Comparison of ENCODE assay signal across 8 cellular contexts in genomic region chr13:97574926-97575325, GRCh38.
DNase-seq lines count a peak whose midpoint lies in the region; ATAC-seq and TF ChIP-seq lines count a peak whose summit lies in the region.

No MANE protein-coding gene starts in this region.

- no peak for TF ChIP-seq POLR2A in tibial nerve (IDR thresholded peaks at IDR 0.05)

- peak; percentile 60 for TF ChIP-seq CTCF in BE2C (IDR thresholded peaks at IDR 0.05; ENCODE audit: low read depth, low read length)
- TF ChIP-seq CTCF in fibroblast of pulmonary artery (IDR thresholded peaks at IDR 0.05; ENCODE audit: low read length, missing control alignments), result peak; percentile 62
- TF ChIP-seq CTCF in tibial nerve (IDR thresholded peaks at IDR 0.05), result peak in 3 of 5 experiments; percentile 20 to 56 (median 37)

- H3K9me3 ChIP-seq in BE2C (no peaks in the 10 kb centered on the region), tibial nerve (no peaks in the 10 kb centered on the region)

- no peak overlapping the region for H3K27ac ChIP-seq in tibial nerve

- WGBS in tibial nerve, 2 donors, result 64 to 72% methylated on average over 5 of the region's 5 CpGs

- H3K4me3 ChIP-seq in BE2C (ENCODE audit: low read depth, low read length) (no peak overlapping the region), fibroblast of pulmonary artery (replicated peaks; ENCODE audit: low read depth, low read length) (no peak overlapping the region), tibial nerve (no peak overlapping the region)

- H3K27me3 ChIP-seq in BE2C (no peaks in the 10 kb centered on the region; the same call in 1 of the 2 replicates), tibial nerve (no peaks in the 10 kb centered on the region)

- DNase-seq in BE2C, result peak; percentile 36
- DNase-seq in NCI-H82 (lab: John Stamatoyannopoulos, UW), result peak; percentile 75
- peak; percentile 64 for DNase-seq in fibroblast of pulmonary artery (ENCODE audit: low read depth)
- DNase-seq in tibial nerve (ENCODE audit: low spot score in 2 of 2), result no peak
- no peak for DNase-seq in inferior parietal cortex (ENCODE audit: extremely low spot score)

- TF ChIP-seq EP300 in tibial nerve (IDR thresholded peaks at IDR 0.05), result no peak

- no peaks in the 10 kb centered on the region for H3K4me1 ChIP-seq in BE2C
- H3K4me1 ChIP-seq in tibial nerve, result peaks cover 0 to 8% (median 2%) of the 10 kb centered on the region in 4 donors

- ATAC-seq in GM21367 (IDR thresholded peaks at IDR 0.05; ENCODE audit: unreplicated experiment), result peak; percentile 77
- no peak for ATAC-seq in GM21381 (IDR thresholded peaks at IDR 0.05; ENCODE audit: unreplicated experiment)
- ATAC-seq in GM19395 (IDR thresholded peaks at IDR 0.05; ENCODE audit: unreplicated experiment), result no peak

- no peaks in the 10 kb centered on the region for H3K36me3 ChIP-seq in BE2C
- no peaks in the 10 kb centered on the region for H3K36me3 ChIP-seq in tibial nerve

Comparison
In these comparisons a context has a peak if more than half of its experiments do, and no peak if none do; other contexts are left out.
1. DNase-seq: peak in BE2C (single experiment), NCI-H82 (single experiment) and fibroblast of pulmonary artery (single experiment); none in tibial nerve (0 of 2) and inferior parietal cortex (single experiment).
2. Peak in every context shown above with its lines, with median percentiles within 50 percentile points of each other: CTCF ChIP-seq.